34 cellular contexts compared by ENCODE assay signal in genomic region chr4:79290376-79290775, GRCh38. TPM values are rescaled to one million over a fixed set of nuclear protein-coding genes. Genes with fewer than 3 reads are reported as not detected.
"Had no signal": no experiment of that assay in that cellular context is flagged by ENCODE, and none has a peak within 500 bp of the region (broad histone marks: within the 10 kb centered on the region; RNA-seq: fewer than 3 reads in every experiment).

No MANE protein-coding gene starts in this region.

- H3K79me2 ChIP-seq: hepatocyte had no signal

- H3K4me1 ChIP-seq: ascending aorta, pancreas, psoas muscle, thyroid gland, upper lobe of left lung, vagina had no signal

- DNase-seq: activated CD4-positive, alpha-beta memory T cell treated with anti-CD3 and anti-CD28 coated beads for 36 hours; activated CD4-positive, alpha-beta T cell treated with anti-CD3 and anti-CD28 coated beads, Interleukin-2, amount 10 ng/mL, durations not matched to agents 24 days and 14 days; activated CD8-positive, alpha-beta memory T cell treated with anti-CD3 and anti-CD28 coated beads, Interleukin-2, amount 50 U/mL, for 4 hours; activated gamma-delta T cell; activated naive CD4-positive, alpha-beta T cell treated with anti-CD3 and anti-CD28 coated beads, Interleukin-2, amount 10 ng/mL, durations not matched to agents 7 days and 5 days; activated naive CD8-positive, alpha-beta T cell treated with anti-CD3 and anti-CD28 coated beads, Interleukin-2, amount 10 ng/mL, durations not matched to agents 7 days and 5 days; activated T-cell treated with anti-CD3 and anti-CD28 coated beads, Interleukin-2, amount 50 U/mL, for 24 hours; brain microvascular endothelial cell; endodermal cell; esophagus squamous epithelium; left cardiac atrium; left ventricle myocardium superior; naive B cell; nephron progenitor cell; pancreas; psoas muscle; small intestine; stimulated activated CD4-positive, alpha-beta T cell treated with anti-CD3 and anti-CD28 coated beads, Interleukin-4, amount 100 ng/mL, for 4 hours; stimulated activated CD8-positive, alpha-beta memory T cell treated with anti-CD3 and anti-CD28 coated beads, Interleukin-4, amount 100 ng/mL, for 48 hours; stimulated activated naive CD8-positive, alpha-beta T cell treated with anti-CD3 and anti-CD28 coated beads, Interleukin-15, amount 100 ng/mL, for 72 hours; thyroid gland; upper lobe of left lung had no signal

- H3K27me3 ChIP-seq: ascending aorta, brain microvascular endothelial cell, esophagus squamous epithelium, hepatocyte, pancreas, sigmoid colon, thyroid gland, upper lobe of left lung, vagina had no signal

- H3K9me3 Mint-ChIP-seq: activated CD4-positive, alpha-beta memory T cell treated with anti-CD3 and anti-CD28 coated beads for 36 hours; activated CD4-positive, alpha-beta T cell treated with anti-CD3 and anti-CD28 coated beads, Interleukin-2, amount 10 ng/mL, durations not matched to agents 24 days and 14 days; activated naive CD4-positive, alpha-beta T cell treated with anti-CD3 and anti-CD28 coated beads, Interleukin-2, amount 10 ng/mL, durations not matched to agents 7 days and 5 days; activated naive CD8-positive, alpha-beta T cell treated with anti-CD3 and anti-CD28 coated beads, Interleukin-2, amount 10 ng/mL, durations not matched to agents 7 days and 5 days; activated T-cell treated with anti-CD3 and anti-CD28 coated beads, Interleukin-2, amount 50 U/mL, for 24 hours; dendritic cell treated with granulocyte-macrophage colony-stimulating factor and Interleukin-4, amounts not matched to agents 40 ng/mL and 50 ng/mL, for 4 days; nephron progenitor cell; stimulated activated memory B cell treated with anti-CD40 and anti-IgM and Interleukin-4, amounts not matched to agents 10 μg/mL and 1 μg/mL and 100 μg/mL, for 72 hours; stimulated activated naive CD8-positive, alpha-beta T cell treated with anti-CD3 and anti-CD28 coated beads, Interleukin-15, amount 100 ng/mL, for 72 hours had no signal

- ATAC-seq: activated CD4-positive, CD25-positive, alpha-beta regulatory T cell treated with anti-CD3 and anti-CD28 coated beads, Interleukin-2, amount 50 U/mL, for 24 hours; left cardiac atrium; left ventricle myocardium superior; pancreas; psoas muscle; stimulated activated memory B cell treated with anti-CD40 and anti-IgM and Interleukin-4, amounts not matched to agents 10 μg/mL and 1 μg/mL and 100 μg/mL, for 72 hours; stimulated activated naive CD8-positive, alpha-beta T cell treated with anti-CD3 and anti-CD28 coated beads, Interleukin-15, amount 100 ng/mL, for 72 hours had no signal

- H3K4me3 ChIP-seq: ascending aorta, esophagus squamous epithelium, hepatocyte, pancreas, psoas muscle, sigmoid colon, thyroid gland, upper lobe of left lung, vagina had no signal

- H3K27ac Mint-ChIP-seq: activated CD4-positive, alpha-beta memory T cell treated with anti-CD3 and anti-CD28 coated beads for 36 hours; activated CD4-positive, alpha-beta T cell treated with anti-CD3 and anti-CD28 coated beads, Interleukin-2, amount 10 ng/mL, durations not matched to agents 24 days and 14 days; activated naive CD4-positive, alpha-beta T cell treated with anti-CD3 and anti-CD28 coated beads, Interleukin-2, amount 10 ng/mL, durations not matched to agents 7 days and 5 days; activated naive CD8-positive, alpha-beta T cell treated with anti-CD3 and anti-CD28 coated beads, Interleukin-2, amount 10 ng/mL, durations not matched to agents 7 days and 5 days; activated T-cell treated with anti-CD3 and anti-CD28 coated beads, Interleukin-2, amount 50 U/mL, for 24 hours; dendritic cell treated with granulocyte-macrophage colony-stimulating factor and Interleukin-4, amounts not matched to agents 40 ng/mL and 50 ng/mL, for 4 days; endodermal cell; naive B cell; nephron progenitor cell; stimulated activated memory B cell treated with anti-CD40 and anti-IgM and Interleukin-4, amounts not matched to agents 10 μg/mL and 1 μg/mL and 100 μg/mL, for 72 hours; stimulated activated naive CD8-positive, alpha-beta T cell treated with anti-CD3 and anti-CD28 coated beads, Interleukin-15, amount 100 ng/mL, for 72 hours had no signal

- H3K27me3 Mint-ChIP-seq: activated CD4-positive, alpha-beta T cell treated with anti-CD3 and anti-CD28 coated beads, Interleukin-2, amount 10 ng/mL, durations not matched to agents 24 days and 14 days; activated naive CD4-positive, alpha-beta T cell treated with anti-CD3 and anti-CD28 coated beads, Interleukin-2, amount 10 ng/mL, durations not matched to agents 7 days and 5 days; dendritic cell treated with granulocyte-macrophage colony-stimulating factor and Interleukin-4, amounts not matched to agents 40 ng/mL and 50 ng/mL, for 4 days; naive B cell; stimulated activated memory B cell treated with anti-CD40 and anti-IgM and Interleukin-4, amounts not matched to agents 10 μg/mL and 1 μg/mL and 100 μg/mL, for 72 hours; stimulated activated naive CD8-positive, alpha-beta T cell treated with anti-CD3 and anti-CD28 coated beads, Interleukin-15, amount 100 ng/mL, for 72 hours had no signal

- H3K27ac ChIP-seq: ascending aorta, brain microvascular endothelial cell, esophagus squamous epithelium, hepatocyte, pancreas, psoas muscle, sigmoid colon, thyroid gland, upper lobe of left lung, vagina, VCaP had no signal

- H3K36me3 ChIP-seq: ascending aorta, brain microvascular endothelial cell, esophagus squamous epithelium, pancreas, sigmoid colon, thyroid gland, upper lobe of left lung, vagina had no signal

- H3K36me3 Mint-ChIP-seq: activated CD4-positive, alpha-beta memory T cell treated with anti-CD3 and anti-CD28 coated beads for 36 hours; activated naive CD4-positive, alpha-beta T cell treated with anti-CD3 and anti-CD28 coated beads, Interleukin-2, amount 10 ng/mL, durations not matched to agents 7 days and 5 days; activated naive CD8-positive, alpha-beta T cell treated with anti-CD3 and anti-CD28 coated beads, Interleukin-2, amount 10 ng/mL, durations not matched to agents 7 days and 5 days; naive B cell; stimulated activated memory B cell treated with anti-CD40 and anti-IgM and Interleukin-4, amounts not matched to agents 10 μg/mL and 1 μg/mL and 100 μg/mL, for 72 hours had no signal

- H3K4me1 Mint-ChIP-seq: activated CD4-positive, alpha-beta T cell treated with anti-CD3 and anti-CD28 coated beads, Interleukin-2, amount 10 ng/mL, durations not matched to agents 24 days and 14 days; activated naive CD4-positive, alpha-beta T cell treated with anti-CD3 and anti-CD28 coated beads, Interleukin-2, amount 10 ng/mL, durations not matched to agents 7 days and 5 days; activated naive CD8-positive, alpha-beta T cell treated with anti-CD3 and anti-CD28 coated beads, Interleukin-2, amount 10 ng/mL, durations not matched to agents 7 days and 5 days; naive B cell; nephron progenitor cell; stimulated activated memory B cell treated with anti-CD40 and anti-IgM and Interleukin-4, amounts not matched to agents 10 μg/mL and 1 μg/mL and 100 μg/mL, for 72 hours; stimulated activated naive CD8-positive, alpha-beta T cell treated with anti-CD3 and anti-CD28 coated beads, Interleukin-15, amount 100 ng/mL, for 72 hours had no signal

- H3K4me3 Mint-ChIP-seq: activated CD4-positive, alpha-beta memory T cell treated with anti-CD3 and anti-CD28 coated beads for 36 hours; activated CD4-positive, alpha-beta T cell treated with anti-CD3 and anti-CD28 coated beads, Interleukin-2, amount 10 ng/mL, durations not matched to agents 24 days and 14 days; activated naive CD4-positive, alpha-beta T cell treated with anti-CD3 and anti-CD28 coated beads, Interleukin-2, amount 10 ng/mL, durations not matched to agents 7 days and 5 days; activated naive CD8-positive, alpha-beta T cell treated with anti-CD3 and anti-CD28 coated beads, Interleukin-2, amount 10 ng/mL, durations not matched to agents 7 days and 5 days; activated T-cell treated with anti-CD3 and anti-CD28 coated beads, Interleukin-2, amount 50 U/mL, for 24 hours; dendritic cell treated with granulocyte-macrophage colony-stimulating factor and Interleukin-4, amounts not matched to agents 40 ng/mL and 50 ng/mL, for 4 days; endodermal cell; naive B cell; nephron progenitor cell; stimulated activated memory B cell treated with anti-CD40 and anti-IgM and Interleukin-4, amounts not matched to agents 10 μg/mL and 1 μg/mL and 100 μg/mL, for 72 hours; stimulated activated naive CD8-positive, alpha-beta T cell treated with anti-CD3 and anti-CD28 coated beads, Interleukin-15, amount 100 ng/mL, for 72 hours had no signal

- H3K9me3 ChIP-seq: ascending aorta, esophagus squamous epithelium, pancreas, psoas muscle, sigmoid colon, thyroid gland, upper lobe of left lung, vagina had no signal

- H2AFZ ChIP-seq: hepatocyte had no signal

- H3K4me2 ChIP-seq: hepatocyte had no signal

RNA-seq across cellular contexts. Expression of gene NAA11, which starts 35.5 kb away (rescaled TPM):
- total RNA-seq: activated CD4-positive, alpha-beta memory T cell treated with anti-CD3 and anti-CD28 coated beads for 36 hours; activated CD4-positive, alpha-beta T cell treated with anti-CD3 and anti-CD28 coated beads, Interleukin-2, amount 10 ng/mL, durations not matched to agents 24 days and 14 days; activated CD8-positive, alpha-beta memory T cell treated with anti-CD3 and anti-CD28 coated beads for 36 hours; activated naive CD8-positive, alpha-beta T cell treated with anti-CD3 and anti-CD28 coated beads, Interleukin-2, amount 10 ng/mL, durations not matched to agents 7 days and 5 days; ascending aorta; endodermal cell; esophagus squamous epithelium; frontal cortex; hepatocyte; left cardiac atrium; left ventricle myocardium superior; lung microvascular endothelial cell; pancreas; psoas muscle; sigmoid colon; thyroid gland; upper lobe of left lung; vagina had no signal
- polyA plus RNA-seq: hepatocyte, keratinocyte, pancreas, psoas muscle, sigmoid colon, small intestine had no signal
